In the genomic region with DNA sequence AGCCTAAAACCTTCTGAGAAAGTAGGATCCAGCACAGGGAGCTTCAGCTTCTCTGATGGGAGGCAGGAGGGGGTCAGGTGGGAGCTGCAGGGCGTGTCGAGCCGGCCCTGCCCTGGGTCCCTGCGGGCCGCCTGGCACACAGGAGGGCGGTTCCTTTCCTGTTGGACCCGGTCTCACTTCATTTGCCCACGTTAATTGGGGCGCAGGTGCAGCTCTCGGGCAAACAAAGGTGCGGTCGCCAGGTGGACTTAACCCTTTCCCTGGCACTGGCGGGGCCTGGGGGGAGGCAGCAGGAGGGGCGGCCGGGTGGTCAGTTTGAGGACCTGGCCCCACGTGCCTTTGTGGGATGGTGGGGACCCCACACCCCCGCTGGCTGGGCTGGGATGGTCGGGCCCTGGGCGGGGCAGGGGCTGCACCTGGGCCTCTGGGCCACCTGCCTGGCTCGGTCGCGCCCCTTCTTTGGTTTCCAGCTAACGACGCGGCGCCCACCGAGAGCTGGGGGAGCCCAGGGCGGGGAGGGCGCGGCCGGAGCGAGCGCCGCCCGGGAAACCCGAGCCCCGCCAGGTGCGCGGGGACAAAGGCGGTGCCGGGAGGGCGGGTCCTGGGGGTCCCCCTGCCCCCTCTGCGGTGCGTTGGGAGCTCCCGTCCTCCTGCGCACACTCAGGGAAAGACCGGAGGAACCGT, we compare ENCODE assay signal across 10 cellular contexts. TPM values are rescaled to one million over a fixed set of nuclear protein-coding genes. Genes with fewer than 3 reads are reported as not detected.
DNase-seq lines count a peak whose midpoint lies in the region; ATAC-seq and TF ChIP-seq lines count a peak whose summit lies in the region.
"Had no signal": no experiment of that assay in that cellular context is flagged by ENCODE, and none has a peak within 500 bp of the region (broad histone marks: within the 10 kb centered on the region; RNA-seq: fewer than 3 reads in every experiment).

No MANE protein-coding gene starts in this region.

- no peaks in the 10 kb centered on the region for H3K4me1 ChIP-seq in sigmoid colon

- H3K4me3 ChIP-seq in sigmoid colon: no peak overlapping the region

- intact Hi-C loops in Right ventricle myocardium superior (cut with DNase I) (no loop called here), left ventricle myocardium superior (cut with micrococcal nuclease) (no loop called here), sigmoid colon (cut with DNase I) (no loop called here)

- H3K27ac ChIP-seq in sigmoid colon: peak overlapping the region in 1 of 4 donors; percentile 26
- H3K27ac ChIP-seq: C4-2B had no signal

- H3K36me3 ChIP-seq in sigmoid colon: no peaks in the 10 kb centered on the region

- TF ChIP-seq EP300 in sigmoid colon (IDR thresholded peaks at IDR 0.05): no peak

- TF ChIP-seq CTCF in sigmoid colon (IDR thresholded peaks at IDR 0.05): no peak

- peak; percentile 20 for ATAC-seq in Right ventricle myocardium superior (ENCODE audit: poor library complexity)
- ATAC-seq in left ventricle myocardium superior: no peak
- peak; percentile 70 for ATAC-seq in esophagus mucosa
- no peak for ATAC-seq in GM21619 (IDR thresholded peaks at IDR 0.05; ENCODE audit: unreplicated experiment)

- 4 to 11% methylated on average over 48 of the region's 48 CpGs for WGBS in sigmoid colon, 2 donors

- TF ChIP-seq POLR2A in sigmoid colon (IDR thresholded peaks at IDR 0.05): peak in 1 of 2 donors; percentile 19

- no peaks in the 10 kb centered on the region for H3K9me3 ChIP-seq in sigmoid colon

- peaks cover 7 to 46% (median 26%) of the 10 kb centered on the region in 3 donors for H3K27me3 ChIP-seq in sigmoid colon

- no peak for DNase-seq in Right ventricle myocardium superior
- no peak for DNase-seq in left ventricle myocardium superior
- DNase-seq in NCI-H2196 treated with DMSO at 0.1 percent for 48 hours (lab: John Stamatoyannopoulos, UW; ENCODE audit: unreplicated experiment): peak; percentile 74
- DNase-seq in ureter (ENCODE audit: low spot score): peak; percentile 79
- DNase-seq in Ammon's horn (ENCODE audit: low spot score): no peak
- DNase-seq in sigmoid colon: no peak

RNA-seq across cellular contexts. Expression of gene C1orf159, which starts 20.8 kb away (rescaled TPM):
- total RNA-seq in Right ventricle myocardium superior (2.4 TPM), left ventricle myocardium superior (4.0 TPM), esophagus mucosa (9.4 TPM), ureter (29.8 TPM), sigmoid colon (10 to 100 TPM in 2 of 4 donors, 1 to 10 TPM in 2; 7.9 to 13.8 (median 10.4) TPM)
- 10 to 100 TPM in 1 of 3 donors, 1 to 10 TPM in 2; 6.6 to 25.3 (median 6.9) TPM for polyA plus RNA-seq in sigmoid colon

RNA-seq across cellular contexts. Expression of gene TTLL10, which starts 37.0 kb away (rescaled TPM):
- total RNA-seq in Right ventricle myocardium superior (0.22 TPM), left ventricle myocardium superior (not detected), esophagus mucosa (1.0 TPM), ureter (2.3 TPM), sigmoid colon (not detected)
- under 1 TPM; 0.46 to 0.70 (median 0.60) TPM for polyA plus RNA-seq in sigmoid colon
- total RNA-seq: glomerular endothelial cell had no signal

Comparison
In these comparisons a context has a peak if more than half of its experiments do, and no peak if none do; other contexts are left out.
1. ATAC-seq: peak in Right ventricle myocardium superior (single experiment) and esophagus mucosa (single experiment); none in left ventricle myocardium superior (single experiment) and GM21619 (single experiment).
2. DNase-seq: peak in NCI-H2196 treated with DMSO at 0.1 percent for 48 hours (single experiment) and ureter (single experiment); none in Right ventricle myocardium superior (single experiment), left ventricle myocardium superior (single experiment), Ammon's horn (single experiment) and sigmoid colon (single experiment).